Comparison of ENCODE assay signal across 29 cellular contexts in the genomic region with DNA sequence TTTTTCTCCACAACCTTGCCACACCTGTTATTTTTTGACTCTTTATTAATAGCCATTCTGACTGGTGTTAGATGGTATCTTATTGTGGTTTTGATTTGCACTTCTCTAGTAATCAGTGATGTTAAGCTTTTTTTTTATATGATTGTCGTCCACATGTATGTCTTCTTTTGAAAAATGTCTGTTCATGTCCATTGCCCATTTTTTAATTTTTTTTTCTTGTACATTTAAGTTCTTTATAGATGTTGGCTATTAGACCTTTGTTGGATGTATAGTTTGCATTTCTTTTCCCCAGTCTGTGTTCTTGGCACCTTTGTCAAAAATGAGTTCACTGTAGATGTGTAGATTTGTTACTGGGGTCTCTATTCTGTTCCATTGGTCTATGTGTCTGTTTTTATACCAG.
"Had no signal": no experiment of that assay in that cellular context is flagged by ENCODE, and none has a peak within 500 bp of the region (broad histone marks: within the 10 kb centered on the region; RNA-seq: fewer than 3 reads in every experiment).

No MANE protein-coding gene starts in this region.

- ATAC-seq: stimulated activated effector memory CD8-positive, alpha-beta T cell treated with anti-CD3 and anti-CD28 coated beads, Interleukin-12 subunit alpha, Interleukin-12 subunit beta, amount 100 ng/mL, for 72 hours; stimulated activated memory B cell treated with anti-CD40 and anti-IgM and Interleukin-4, amounts not matched to agents 10 μg/mL and 1 μg/mL and 100 μg/mL, for 72 hours; stimulated activated naive B cell treated with anti-CD40 and anti-IgM and Interleukin-4, amounts not matched to agents 10 μg/mL and 1 μg/mL and 100 μg/mL, for 72 hours; stimulated activated naive CD8-positive, alpha-beta T cell treated with anti-CD3 and anti-CD28 coated beads, Interleukin-15, amount 100 ng/mL, for 72 hours; stimulated activated naive CD8-positive, alpha-beta T cell treated with anti-CD3 and anti-CD28 coated beads, Interleukin-15, Interleukin-2, amounts not matched to agents 100 U/mL and 50 U/mL, for 24 hours; upper lobe of right lung had no signal

- FAIRE-seq: urothelium cell line had no signal

- H3K27me3 Mint-ChIP-seq: stimulated activated memory B cell treated with anti-CD40 and anti-IgM and Interleukin-4, amounts not matched to agents 10 μg/mL and 1 μg/mL and 100 μg/mL, for 72 hours; stimulated activated naive B cell treated with anti-CD40 and anti-IgM and Interleukin-4, amounts not matched to agents 10 μg/mL and 1 μg/mL and 100 μg/mL, for 72 hours; stimulated activated naive CD8-positive, alpha-beta T cell treated with anti-CD3 and anti-CD28 coated beads, Interleukin-15, amount 100 ng/mL, for 72 hours; stimulated activated naive CD8-positive, alpha-beta T cell treated with anti-CD3 and anti-CD28 coated beads, Interleukin-15, Interleukin-2, amounts not matched to agents 100 ng/mL and 50 ng/mL, for 24 hours; type B pancreatic cell had no signal

- H3K4me1 Mint-ChIP-seq: stimulated activated memory B cell treated with anti-CD40 and anti-IgM and Interleukin-4, amounts not matched to agents 10 μg/mL and 1 μg/mL and 100 μg/mL, for 72 hours had no signal

- H3K9me3 Mint-ChIP-seq: stimulated activated effector memory CD8-positive, alpha-beta T cell treated with anti-CD3 and anti-CD28 coated beads, Interleukin-12 subunit alpha, Interleukin-12 subunit beta, amount 100 ng/mL, for 72 hours; stimulated activated memory B cell treated with anti-CD40 and anti-IgM and Interleukin-4, amounts not matched to agents 10 μg/mL and 1 μg/mL and 100 μg/mL, for 72 hours; stimulated activated naive CD8-positive, alpha-beta T cell treated with anti-CD3 and anti-CD28 coated beads, Interleukin-15, Interleukin-2, amounts not matched to agents 100 ng/mL and 50 ng/mL, for 24 hours; type B pancreatic cell had no signal

- H3K27ac Mint-ChIP-seq: stimulated activated effector memory CD8-positive, alpha-beta T cell treated with anti-CD3 and anti-CD28 coated beads, Interleukin-12 subunit alpha, Interleukin-12 subunit beta, amount 100 ng/mL, for 72 hours; stimulated activated memory B cell treated with anti-CD40 and anti-IgM and Interleukin-4, amounts not matched to agents 10 μg/mL and 1 μg/mL and 100 μg/mL, for 72 hours; stimulated activated naive B cell treated with anti-CD40 and anti-IgM and Interleukin-4, amounts not matched to agents 10 μg/mL and 1 μg/mL and 100 μg/mL, for 72 hours; stimulated activated naive CD8-positive, alpha-beta T cell treated with anti-CD3 and anti-CD28 coated beads, Interleukin-15, amount 100 ng/mL, for 72 hours; stimulated activated naive CD8-positive, alpha-beta T cell treated with anti-CD3 and anti-CD28 coated beads, Interleukin-15, Interleukin-2, amounts not matched to agents 100 ng/mL and 50 ng/mL, for 24 hours; type B pancreatic cell had no signal

- H3K4me3 ChIP-seq: stomach, suprapubic skin, testis, thoracic aorta, thyroid gland, tibial artery, tibial nerve, transverse colon, upper lobe of left lung, upper lobe of right lung, uterus, vagina had no signal

- H3K4me3 Mint-ChIP-seq: stimulated activated effector memory CD8-positive, alpha-beta T cell treated with anti-CD3 and anti-CD28 coated beads, Interleukin-12 subunit alpha, Interleukin-12 subunit beta, amount 100 ng/mL, for 72 hours; stimulated activated memory B cell treated with anti-CD40 and anti-IgM and Interleukin-4, amounts not matched to agents 10 μg/mL and 1 μg/mL and 100 μg/mL, for 72 hours; stimulated activated naive B cell treated with anti-CD40 and anti-IgM and Interleukin-4, amounts not matched to agents 10 μg/mL and 1 μg/mL and 100 μg/mL, for 72 hours; stimulated activated naive CD8-positive, alpha-beta T cell treated with anti-CD3 and anti-CD28 coated beads, Interleukin-15, amount 100 ng/mL, for 72 hours; stimulated activated naive CD8-positive, alpha-beta T cell treated with anti-CD3 and anti-CD28 coated beads, Interleukin-15, Interleukin-2, amounts not matched to agents 100 ng/mL and 50 ng/mL, for 24 hours; type B pancreatic cell had no signal

- DNase-seq: stimulated activated CD4-positive, alpha-beta T cell treated with anti-CD3 and anti-CD28 coated beads, Interleukin-2, amount 100 ng/mL, for 48 hours; stimulated activated CD4-positive, alpha-beta T cell treated with anti-CD3 and anti-CD28 coated beads, Interleukin-4, amount 100 ng/mL, for 1 hour; stimulated activated CD4-positive, alpha-beta T cell treated with anti-CD3 and anti-CD28 coated beads, Interleukin-4, amount 100 ng/mL, for 24 hours; stimulated activated CD4-positive, alpha-beta T cell treated with anti-CD3 and anti-CD28 coated beads, Interleukin-4, amount 100 ng/mL, for 4 hours; stimulated activated CD8-positive, alpha-beta memory T cell treated with anti-CD3 and anti-CD28 coated beads, Interleukin-4, amount 100 ng/mL, for 48 hours; stimulated activated naive B cell treated with anti-CD40 and anti-IgM and Interleukin-4, amounts not matched to agents 10 μg/mL and 1 μg/mL and 100 μg/mL, for 72 hours; stimulated activated naive CD4-positive, alpha-beta T cell; stimulated activated naive CD4-positive, alpha-beta T cell treated with Interleukin-2 at 50 U/mL for 16 hours; stimulated activated naive CD8-positive, alpha-beta T cell treated with anti-CD3 and anti-CD28 coated beads, Interleukin-15, amount 100 ng/mL, for 72 hours; stimulated activated naive CD8-positive, alpha-beta T cell treated with anti-CD3 and anti-CD28 coated beads, Interleukin-15, Interleukin-2, amounts not matched to agents 100 U/mL and 50 U/mL, for 24 hours; stomach; substantia nigra; testis; thyroid gland; tibial artery; transverse colon; trophoblast cell; upper lobe of left lung; upper lobe of right lung; uterus had no signal
